In genomic region chr2:226639550-226639949, GRCh38 we compare ENCODE assay signal across 28 cellular contexts.
"Had no signal": no experiment of that assay in that cellular context is flagged by ENCODE, and none has a peak within 500 bp of the region (broad histone marks: within the 10 kb centered on the region; RNA-seq: fewer than 3 reads in every experiment).

No MANE protein-coding gene starts in this region.

- H3K27me3 ChIP-seq: neural progenitor cell, ovary, suprapubic skin, testis, tibial artery, transverse colon, uterus had no signal

- H3K4me2 ChIP-seq: neural progenitor cell, smooth muscle cell had no signal

- H3K4me1 ChIP-seq: parathyroid adenoma, spleen, suprapubic skin, testis, tibial artery, uterus had no signal

- H3K9me3 ChIP-seq: ovary, suprapubic skin, testis, transverse colon, uterus had no signal

- DNase-seq: naive thymus-derived CD4-positive, alpha-beta T cell; natural killer cell; occipital lobe; ovary; posterior cingulate gyrus; psoas muscle; right cardiac atrium; spleen; stimulated activated CD4-positive, alpha-beta T cell treated with anti-CD3 and anti-CD28 coated beads, Interleukin-12 subunit alpha, Interleukin-12 subunit beta, amount 100 ng/mL, for 4 hours; stimulated activated CD4-positive, alpha-beta T cell treated with anti-CD3 and anti-CD28 coated beads, Interleukin-1b, Interleukin-23, amount 100 ng/mL, for 48 hours; stimulated activated CD4-positive, alpha-beta T cell treated with anti-CD3 and anti-CD28 coated beads, Interleukin-4, amount 100 ng/mL, for 1 hour; stimulated activated CD4-positive, alpha-beta T cell treated with anti-CD3 and anti-CD28 coated beads, Interleukin-4, amount 100 ng/mL, for 4 hours; stimulated activated CD8-positive, alpha-beta memory T cell treated with anti-CD3 and anti-CD28 coated beads, Interleukin-4, amount 100 ng/mL, for 48 hours; stimulated activated naive CD4-positive, alpha-beta T cell; stimulated activated naive CD8-positive, alpha-beta T cell treated with anti-CD3 and anti-CD28 coated beads, Interleukin-15, amount 100 ng/mL, for 72 hours; stimulated activated naive CD8-positive, alpha-beta T cell treated with anti-CD3 and anti-CD28 coated beads, Interleukin-15, Interleukin-2, amounts not matched to agents 100 U/mL and 50 U/mL, for 24 hours; substantia nigra; testis; tibial artery; transverse colon; uterus had no signal

- H3K9ac ChIP-seq: neural progenitor cell, parathyroid adenoma had no signal

- H3K27ac ChIP-seq: neural progenitor cell, ovary, parathyroid adenoma, psoas muscle, skin epidermis, spleen, suprapubic skin, testis, tibial artery, transverse colon, uterus had no signal

- H2AFZ ChIP-seq: neural progenitor cell, parathyroid adenoma had no signal

- ATAC-seq: naive thymus-derived CD4-positive, alpha-beta T cell; psoas muscle; right cardiac atrium; sciatic nerve; stimulated activated memory B cell treated with anti-CD40 and anti-IgM and Interleukin-4, amounts not matched to agents 10 μg/mL and 1 μg/mL and 100 μg/mL, for 72 hours; stimulated activated naive CD8-positive, alpha-beta T cell treated with anti-CD3 and anti-CD28 coated beads, Interleukin-15, amount 100 ng/mL, for 72 hours; stimulated activated naive CD8-positive, alpha-beta T cell treated with anti-CD3 and anti-CD28 coated beads, Interleukin-15, Interleukin-2, amounts not matched to agents 100 U/mL and 50 U/mL, for 24 hours had no signal

- H3K4me3 ChIP-seq: neural progenitor cell, ovary, psoas muscle, skin epidermis, smooth muscle cell, spleen, suprapubic skin, testis, tibial artery, transverse colon, uterus had no signal

- H3K79me2 ChIP-seq: parathyroid adenoma had no signal

- H3K36me3 ChIP-seq: neural progenitor cell, ovary, spleen, suprapubic skin, tibial artery, transverse colon, uterus had no signal
